In the genomic region with DNA sequence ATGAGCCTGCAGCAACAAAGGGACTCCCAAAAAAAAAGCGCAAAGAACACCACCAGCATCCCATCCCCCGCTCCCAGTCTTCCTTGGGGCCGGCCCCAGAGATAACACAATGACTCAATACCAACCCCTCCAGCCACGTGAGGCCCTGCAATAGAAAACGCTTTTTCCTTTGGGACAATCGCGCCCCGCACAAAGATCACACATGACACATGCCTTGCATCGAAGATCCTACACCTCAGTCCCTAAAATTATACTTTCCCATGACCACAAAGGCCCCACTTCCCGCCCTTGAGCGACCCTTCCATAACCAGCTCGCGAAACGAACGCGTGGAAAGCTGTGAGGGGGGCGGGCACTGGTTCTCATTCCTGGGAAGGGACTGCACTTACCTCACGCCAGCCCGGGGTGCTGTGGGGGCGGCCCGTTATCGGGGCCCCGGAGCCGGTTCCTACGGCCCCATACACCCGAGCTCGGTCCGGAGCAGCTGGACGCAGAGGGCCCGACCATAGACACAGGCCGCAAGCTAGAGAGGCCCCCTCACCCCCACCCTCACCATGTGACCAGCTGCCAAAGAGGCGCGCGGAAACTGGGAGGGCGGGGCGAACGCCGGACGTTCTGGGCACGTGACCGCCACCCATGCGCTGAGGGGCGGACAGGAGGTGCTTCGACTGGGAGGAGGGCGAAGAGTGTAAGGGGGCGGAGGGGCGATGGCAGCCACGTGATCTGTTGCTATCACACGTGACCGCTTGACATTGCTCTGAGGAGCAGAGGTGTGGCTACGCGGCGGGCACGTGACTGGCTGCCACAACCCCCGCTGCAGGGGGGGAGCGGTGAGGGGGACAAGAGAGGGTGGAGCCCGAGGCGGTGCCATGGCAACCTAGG, we compare ENCODE assay signal across 8 cellular contexts. TPM values are rescaled to one million over a fixed set of nuclear protein-coding genes. Genes with fewer than 3 reads are reported as not detected.
DNase-seq lines count a peak whose midpoint lies in the region; ATAC-seq and TF ChIP-seq lines count a peak whose summit lies in the region.

A gene (minus strand): TSS at position 523 of the 880 bp plus-strand sequence. CDS start 593 bp downstream, outside the sequence.

- peaks cover 0 to 10% (median 0%) of the 10 kb centered on the region in 7 donors for H3K27me3 ChIP-seq in spleen (replicated peaks in 1 of 7)

- peak in 1 of 11 experiments; percentile 28 for TF ChIP-seq CTCF in spleen (IDR thresholded peaks at IDR 0.05 in 8 of 11, conservative IDR thresholded peaks at IDR 0.05 in 3 of 11)

- H3K4me1 ChIP-seq in spleen, result peaks cover 26 to 66% (median 52%) of the 10 kb centered on the region in 6 donors

- 0 to 1% (median 1%) methylated on average over 35 to 58 of the region's 58 CpGs for WGBS in spleen, 5 donors

- peak within 1 kb of the TSS; percentile 64 to 93 (median 88) for H3K27ac ChIP-seq in spleen

- ATAC-seq in GM19023 (IDR thresholded peaks at IDR 0.05; ENCODE audit: unreplicated experiment) (peak; percentile 69), HG03280 (IDR thresholded peaks at IDR 0.05; ENCODE audit: unreplicated experiment) (peak; percentile 72)

- no peaks in the 10 kb centered on the region for H3K9me3 ChIP-seq in spleen

- TF ChIP-seq POLR2A in spleen (IDR thresholded peaks at IDR 0.05), result peak in 1 of 3 donors; percentile 60

- intact Hi-C loops in spleen (cut with DNase I; ENCODE audit: low total_unique reads), result no loop called here

- DNase-seq in AG08396 (ENCODE audit: low spot score) (peak; percentile 99), NCI-H345 treated with DMSO at 0.1 percent for 48 hours (lab: John Stamatoyannopoulos, UW; ENCODE audit: unreplicated experiment) (peak; percentile 99), inferior parietal cortex (ENCODE audit: extremely low spot score) (peak; percentile 100), spleen (peak; percentile 100)
- peak; percentile 95 to 98 (median 97) for DNase-seq in activated CD4-positive, CD25-positive, alpha-beta regulatory T cell (lab: John Stamatoyannopoulos, UW)
- peak; percentile 99 for DNase-seq in central memory CD4-positive, alpha-beta T cell

- peaks cover 0 to 40% (median 33%) of the 10 kb centered on the region in 6 donors for H3K36me3 ChIP-seq in spleen

- peak within 1 kb of the TSS; percentile 56 to 89 (median 70) for H3K4me3 ChIP-seq in spleen

RNA-seq across cellular contexts. Expression of the gene that starts here (rescaled TPM):
- 10 to 100 TPM; 34.3 to 77.8 (median 51.6) TPM for total RNA-seq in spleen
- polyA plus RNA-seq in spleen, result 10 to 100 TPM; 36.2 to 72.0 (median 56.0) TPM

Comparison
In these comparisons a context has a peak if more than half of its experiments do, and no peak if none do; other contexts are left out.
1. Peak in every context shown above with its lines: DNase-seq, ATAC-seq, H3K4me3 ChIP-seq and H3K27ac ChIP-seq.